In the genomic region with DNA sequence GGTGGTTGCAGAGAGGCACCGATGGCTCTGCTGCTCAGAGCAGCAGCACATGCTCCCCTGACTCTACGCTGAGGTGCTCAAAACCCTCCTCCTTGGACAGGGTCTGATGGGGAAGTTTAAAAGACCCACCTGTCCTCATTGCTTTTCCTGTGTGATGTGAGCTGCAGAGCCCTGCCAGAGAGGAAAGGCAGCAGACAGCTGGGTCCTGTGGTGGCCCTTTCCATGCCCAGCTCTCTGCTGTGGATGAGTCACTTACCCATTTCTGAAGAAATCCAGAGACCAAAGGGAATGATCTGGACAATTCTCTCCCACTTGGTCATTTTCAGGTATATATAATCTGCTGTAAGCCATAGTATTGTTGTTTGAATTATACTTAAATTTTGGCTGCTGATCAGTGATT, we compare ENCODE assay signal across 16 cellular contexts.
DNase-seq lines count a peak whose midpoint lies in the region; ATAC-seq and TF ChIP-seq lines count a peak whose summit lies in the region.
"Had no signal": no experiment of that assay in that cellular context is flagged by ENCODE, and none has a peak within 500 bp of the region (broad histone marks: within the 10 kb centered on the region; RNA-seq: fewer than 3 reads in every experiment).

No MANE protein-coding gene starts in this region.

- peaks cover 39% of the 10 kb centered on the region for H3K4me1 Mint-ChIP-seq in dendritic cell treated with granulocyte-macrophage colony-stimulating factor and Interleukin-4, amounts not matched to agents 40 ng/mL and 50 ng/mL, for 4 days (ENCODE audit: low read depth)
- no peaks in the 10 kb centered on the region for H3K4me1 Mint-ChIP-seq in osteocyte (ENCODE audit: unreplicated experiment)
- H3K4me1 Mint-ChIP-seq: CD8-positive, alpha-beta memory T cell; GM23338 had no signal

- no peak for TF ChIP-seq CTCF in osteocyte (IDR thresholded peaks at IDR 0.05)

- no peak overlapping the region for H3K4me3 Mint-ChIP-seq in dendritic cell treated with granulocyte-macrophage colony-stimulating factor and Interleukin-4, amounts not matched to agents 40 ng/mL and 50 ng/mL, for 4 days
- H3K4me3 Mint-ChIP-seq in osteocyte (ENCODE audit: unreplicated experiment): no peak overlapping the region
- H3K4me3 Mint-ChIP-seq: CD8-positive, alpha-beta memory T cell; GM23338 had no signal

- intact Hi-C loops in dendritic cell treated with granulocyte-macrophage colony-stimulating factor and Interleukin-4, amounts not matched to agents 40 ng/mL and 50 ng/mL, for 4 days (cut with micrococcal nuclease): no loop called here

- peak overlapping the region; percentile 63 for H3K27ac Mint-ChIP-seq in dendritic cell treated with granulocyte-macrophage colony-stimulating factor and Interleukin-4, amounts not matched to agents 40 ng/mL and 50 ng/mL, for 4 days
- no peak overlapping the region for H3K27ac Mint-ChIP-seq in osteocyte (ENCODE audit: unreplicated experiment)
- H3K27ac Mint-ChIP-seq: CD8-positive, alpha-beta memory T cell; GM23338 had no signal

- H3K27me3 Mint-ChIP-seq in dendritic cell treated with granulocyte-macrophage colony-stimulating factor and Interleukin-4, amounts not matched to agents 40 ng/mL and 50 ng/mL, for 4 days: peaks cover 58% of the 10 kb centered on the region
- H3K27me3 Mint-ChIP-seq in osteocyte (ENCODE audit: unreplicated experiment): peaks cover 40% of the 10 kb centered on the region

- H3K36me3 Mint-ChIP-seq in dendritic cell treated with granulocyte-macrophage colony-stimulating factor and Interleukin-4, amounts not matched to agents 40 ng/mL and 50 ng/mL, for 4 days (ENCODE audit: low read depth): no peaks in the 10 kb centered on the region
- no peaks in the 10 kb centered on the region for H3K36me3 Mint-ChIP-seq in osteocyte (ENCODE audit: unreplicated experiment)
- H3K36me3 Mint-ChIP-seq: CD8-positive, alpha-beta memory T cell had no signal

- ATAC-seq in activated CD4-positive, CD25-positive, alpha-beta regulatory T cell treated with anti-CD3 and anti-CD28 coated beads, Interleukin-2, amount 50 U/mL, for 24 hours: no peak
- ATAC-seq: A549, GM23338 had no signal

- H3K9me3 Mint-ChIP-seq in dendritic cell treated with granulocyte-macrophage colony-stimulating factor and Interleukin-4, amounts not matched to agents 40 ng/mL and 50 ng/mL, for 4 days: no peaks in the 10 kb centered on the region
- no peaks in the 10 kb centered on the region for H3K9me3 Mint-ChIP-seq in osteocyte (ENCODE audit: unreplicated experiment)
- H3K9me3 Mint-ChIP-seq: CD8-positive, alpha-beta memory T cell; GM23338 had no signal

- DNase-seq in AG08395 (ENCODE audit: low spot score) (peak; percentile 21), LHCN-M2 (ENCODE audit: low read depth) (peak; percentile 8), myocyte (ENCODE audit: low read depth) (peak; percentile 37), osteocyte (ENCODE audit: extremely low spot score, unreplicated experiment) (no peak), GF-D8 (lab: John Stamatoyannopoulos, UW) (no peak), NCI-H82 (lab: John Stamatoyannopoulos, UW) (no peak)
- DNase-seq: AML-193; Caco-2; CD8-positive, alpha-beta memory T cell; DND-41; GDM1; H7 had no signal

Comparison
In these comparisons a context has a peak if more than half of its experiments do, and no peak if none do; other contexts are left out.
1. DNase-seq: peak in AG08395 (single experiment), LHCN-M2 (single experiment) and myocyte (single experiment); none in osteocyte (single experiment), GF-D8 (single experiment) and NCI-H82 (single experiment).